ENCODE assay signal across 8 cellular contexts in the genomic region with DNA sequence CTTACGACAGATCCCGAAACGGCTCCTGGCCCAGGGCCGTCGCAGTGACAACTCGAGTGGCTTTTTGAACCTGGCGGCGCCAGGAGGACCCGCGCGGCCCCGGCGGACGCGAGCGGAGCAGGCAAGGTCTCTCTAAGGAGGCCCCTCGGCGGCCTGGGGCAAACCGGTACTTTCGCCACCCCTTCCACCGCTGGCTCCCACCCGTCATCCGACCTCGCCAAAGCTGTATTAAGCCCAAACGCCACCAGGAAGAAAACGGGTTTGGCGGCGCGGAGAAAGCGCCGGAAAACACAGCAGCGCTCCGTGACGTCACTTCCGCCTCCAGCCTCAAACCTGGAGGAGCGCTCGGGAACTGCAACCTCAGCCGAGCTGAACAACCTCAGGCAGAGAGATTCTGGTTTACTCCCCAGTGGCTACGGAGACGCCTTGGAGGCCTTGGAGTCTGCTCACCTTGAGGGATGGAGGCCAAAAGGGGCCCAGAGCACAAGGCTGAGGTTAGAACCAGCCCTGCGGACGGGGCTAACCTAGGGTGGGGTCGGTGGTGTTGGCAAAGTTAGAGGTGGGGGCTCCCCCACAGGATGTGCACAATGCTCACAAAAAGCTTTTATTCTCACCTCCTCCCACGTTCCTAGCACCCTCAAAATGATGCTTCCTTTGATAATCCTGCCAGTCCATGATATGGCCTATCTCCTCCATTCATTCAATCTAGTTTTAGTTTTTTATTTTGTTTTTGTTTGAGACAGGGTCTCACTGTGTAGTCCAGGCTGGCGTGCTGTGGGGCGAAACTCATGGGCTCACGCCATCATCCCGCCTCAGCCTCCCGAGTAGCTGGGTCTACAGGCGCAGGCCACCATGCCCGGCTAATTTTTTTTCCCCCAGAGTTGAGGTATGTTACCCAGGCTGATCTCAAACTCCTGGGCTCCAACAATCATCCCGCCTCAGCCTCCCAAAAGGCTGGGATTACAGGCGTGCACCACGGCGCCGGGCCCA. TPM values are rescaled to one million over a fixed set of nuclear protein-coding genes. Genes with fewer than 3 reads are reported as not detected.
DNase-seq lines count a peak whose midpoint lies in the region; ATAC-seq and TF ChIP-seq lines count a peak whose summit lies in the region.

A gene (minus strand): TSS at position 295 of the 990 bp plus-strand sequence. CDS start 15,484 bp downstream, outside the sequence.

- WGBS in esophagus muscularis mucosa, result 19% methylated on average over 35 of the region's 56 CpGs

- DNase-seq in DMS53 (lab: John Stamatoyannopoulos, UW), result peak; percentile 92
- peak; percentile 96 for DNase-seq in KBM-7
- peak; percentile 84 to 85 for DNase-seq in PC-9
- peak; percentile 94 for DNase-seq in activated T-cell treated with anti-CD3 and anti-CD28 coated beads, Interleukin-2, amount 50 U/mL, for 24 hours
- DNase-seq in esophagus muscularis mucosa (ENCODE audit: extremely low spot score), result peak; percentile 96
- DNase-seq in stimulated activated CD8-positive, alpha-beta memory T cell treated with anti-CD3 and anti-CD28 coated beads, Interleukin-7, amount 100 ng/mL, for 4 hours (ENCODE audit: low read depth in 2 of 2), result peak; percentile 83 to 85

- ATAC-seq in GM21619 (IDR thresholded peaks at IDR 0.05; ENCODE audit: unreplicated experiment), result peak; percentile 83

- BruUV-seq in PC-9 (replicated peaks; lab: Mats Ljungman, UMichigan), result TSS peak; percentile 76

- peaks cover 77% of the 10 kb centered on the region for H3K36me3 Mint-ChIP-seq in activated T-cell treated with anti-CD3 and anti-CD28 coated beads, Interleukin-2, amount 50 U/mL, for 24 hours (ENCODE audit: low read depth)

- peaks cover 20% of the 10 kb centered on the region for H3K9me3 Mint-ChIP-seq in activated T-cell treated with anti-CD3 and anti-CD28 coated beads, Interleukin-2, amount 50 U/mL, for 24 hours

- H3K9me2 ChIP-seq in PC-9 (ENCODE audit: insufficient read depth), result no peaks in the 10 kb centered on the region

- H3K27me3 ChIP-seq in PC-9 (ENCODE audit: insufficient read depth, low read depth), result no peaks in the 10 kb centered on the region
- no peaks in the 10 kb centered on the region for H3K27me3 ChIP-seq in esophagus muscularis mucosa
- H3K27me3 ChIP-seq in muscle layer of duodenum (ENCODE audit: low read depth, low read length), result no peaks in the 10 kb centered on the region

- peaks cover 10% of the 10 kb centered on the region for H3K79me2 ChIP-seq in PC-9 (ENCODE audit: low read depth)

- peak within 1 kb of the TSS; percentile 85 for H3K4me3 ChIP-seq in PC-9
- H3K4me3 ChIP-seq in esophagus muscularis mucosa, result peak within 1 kb of the TSS; percentile 72 to 94 (median 82)
- peak within 1 kb of the TSS; percentile 84 to 92 for H3K4me3 ChIP-seq in muscle layer of duodenum (ENCODE audit: low read depth in 1 of 2, low read length in 2 of 2)

- in situ Hi-C loops in KBM-7 (cut with MboI; ENCODE audit: low pct_unique_long_range_greater_than_20kb, low sequenced_read_pairs), result no loop called here

- H3K27me3 Mint-ChIP-seq in activated T-cell treated with anti-CD3 and anti-CD28 coated beads, Interleukin-2, amount 50 U/mL, for 24 hours, result no peaks in the 10 kb centered on the region

- H3K27ac Mint-ChIP-seq in activated T-cell treated with anti-CD3 and anti-CD28 coated beads, Interleukin-2, amount 50 U/mL, for 24 hours, result peak within 1 kb of the TSS; percentile 97

- peaks cover 31% of the 10 kb centered on the region for H3K4me1 Mint-ChIP-seq in activated T-cell treated with anti-CD3 and anti-CD28 coated beads, Interleukin-2, amount 50 U/mL, for 24 hours (ENCODE audit: low read depth)

- peak within 1 kb of the TSS; percentile 97 for H3K4me2 ChIP-seq in PC-9

- CTCF ChIA-PET in PC-9 (lab: Charles Lee), result interaction anchor here (0.6 kb wide), 1 partner anchor 12 kb away, joined by 4 read pairs; no protein-coding TSS in a partner anchor

- H2AFZ ChIP-seq in PC-9, result peak within 1 kb of the TSS; percentile 99

- peak; percentile 69 for TF ChIP-seq CTCF in PC-9 (conservative IDR thresholded peaks at IDR 0.05)
- peak; percentile 69 to 93 (median 75) for TF ChIP-seq CTCF in esophagus muscularis mucosa (IDR thresholded peaks at IDR 0.05)

- no peaks in the 10 kb centered on the region for H4K20me1 ChIP-seq in PC-9 (ENCODE audit: insufficient read depth)

- intact Hi-C loops in PC-9 (cut with micrococcal nuclease; ENCODE audit: unreplicated experiment) (no loop called here), esophagus muscularis mucosa (cut with DNase I) (loop anchor here (5.0 kb wide), 1 partner anchor 128 kb away; a partner anchor contains a TSS)

- H3K27ac ChIP-seq in PC-9, result peak within 1 kb of the TSS; percentile 34; the same call in 1 of the 2 replicates
- peak within 1 kb of the TSS; percentile 88 to 91 (median 89) for H3K27ac ChIP-seq in esophagus muscularis mucosa (replicated peaks in 1 of 4)
- H3K27ac ChIP-seq in muscle layer of duodenum (ENCODE audit: low read length), result peak within 1 kb of the TSS; percentile 93

- POLR2A ChIA-PET in PC-9 (lab: Charles Lee; ENCODE audit: unreplicated experiment), result no interaction called here

- no peak for TF ChIP-seq EP300 in esophagus muscularis mucosa (IDR thresholded peaks at IDR 0.05)

- H3F3A ChIP-seq in PC-9 (ENCODE audit: insufficient read depth, low read depth), result no peaks in the 10 kb centered on the region

- peaks cover 16% of the 10 kb centered on the region for H3K4me1 ChIP-seq in PC-9 (replicated peaks; ENCODE audit: insufficient read depth)
- H3K4me1 ChIP-seq in esophagus muscularis mucosa, result peaks cover 19 to 25% (median 21%) of the 10 kb centered on the region in 4 donors
- H3K4me1 ChIP-seq in muscle layer of duodenum (ENCODE audit: control insufficient read depth in 1 of 2, insufficient read depth in 2 of 2, low read length in 2 of 2), result peaks cover 8 to 22% of the 10 kb centered on the region in 2 donors

- H3K9me3 ChIP-seq in PC-9 (ENCODE audit: insufficient read depth, low read depth) (peaks cover 11% of the 10 kb centered on the region; the same call in 1 of the 2 replicates), esophagus muscularis mucosa (no peaks in the 10 kb centered on the region), muscle layer of duodenum (ENCODE audit: control insufficient read depth in 1 of 2, low read length in 2 of 2) (no peaks in the 10 kb centered on the region)

- H3K4me3 Mint-ChIP-seq in activated T-cell treated with anti-CD3 and anti-CD28 coated beads, Interleukin-2, amount 50 U/mL, for 24 hours, result peak within 1 kb of the TSS; percentile 94

- no peak for TF ChIP-seq POLR2A in esophagus muscularis mucosa (IDR thresholded peaks at IDR 0.05; ENCODE audit: low read depth)

- H3K36me3 ChIP-seq in PC-9 (ENCODE audit: low read depth), result peaks cover 14% of the 10 kb centered on the region
- peaks cover 11 to 32% (median 27%) of the 10 kb centered on the region in 4 donors for H3K36me3 ChIP-seq in esophagus muscularis mucosa
- peaks cover 18 to 26% of the 10 kb centered on the region in 2 donors for H3K36me3 ChIP-seq in muscle layer of duodenum (ENCODE audit: control insufficient read depth in 1 of 2, insufficient read depth in 2 of 2, low read length in 2 of 2)

RNA-seq across cellular contexts. Expression of the gene that starts here (rescaled TPM):
- total RNA-seq in PC-9 (2021) (13.8 and 14.9 TPM in 2 replicates), esophagus muscularis mucosa (10 to 100 TPM; 12.0 to 18.1 (median 16.6) TPM)

Comparison
In these comparisons a context has a peak if more than half of its experiments do, and no peak if none do; other contexts are left out.
1. Peak in every context shown above with its lines: DNase-seq, ATAC-seq, H3K4me3 ChIP-seq and H3K27ac ChIP-seq.
2. H3K27ac ChIP-seq: peak in every context shown above with its lines; median percentile 93 in muscle layer of duodenum; 89 in esophagus muscularis mucosa; 34 in PC-9.